In genomic region chr10:13087986-13088618, GRCh38 we compare ENCODE assay signal across 1 cellular context.
A peak's percentile ranks its signal among the peaks of the same experiment; 100 is the strongest.
TF ChIP-seq lines count a peak whose summit lies in the region.

No MANE protein-coding gene starts in this region.

TF ChIP-seq in HCT116, 20 proteins besides CTCF, POLR2A, EP300 and RAD21 (continued from another document):
- TF ChIP-seq YY1 (IDR thresholded peaks at IDR 0.05; ENCODE audit: extremely low read depth, insufficient replicate concordance, low read depth, low read length) (no peak), ZFX (IDR thresholded peaks at IDR 0.05) (no peak), CBX3 (IDR thresholded peaks at IDR 0.05; ENCODE audit: low read depth) (no peak; the same call in 1 of the 2 replicates), FOSL1 (IDR thresholded peaks at IDR 0.05; ENCODE audit: low read depth) (peak; percentile 61; the same call in 1 of the 2 replicates), CEBPB (IDR thresholded peaks at IDR 0.05; ENCODE audit: low read depth) (peak; percentile 73), ZNF274 (IDR thresholded peaks at IDR 0.05; ENCODE audit: low read depth, low read length) (no peak), REST (IDR thresholded peaks at IDR 0.05; ENCODE audit: low read depth) (no peak)
